1 cellular context compared by ENCODE assay signal in genomic region chr2:210541280-210541902, GRCh38.
TF ChIP-seq lines count a peak whose summit lies in the region.

No MANE protein-coding gene starts in this region.

TF ChIP-seq in HepG2, 621 proteins besides CTCF, POLR2A, EP300 and RAD21 (continued from another document and continues in another):
- TF ChIP-seq ZNF407 (CRISPR knock-in tag; IDR thresholded peaks at IDR 0.05; ENCODE audit: not compliant biosample characterization) (no peak), ZBTB21 (CRISPR knock-in tag; IDR thresholded peaks at IDR 0.05) (no peak), ZNF503 (CRISPR knock-in tag; IDR thresholded peaks at IDR 0.05) (peak; percentile 92), PHF21A (CRISPR knock-in tag; IDR thresholded peaks at IDR 0.05) (peak; percentile 93), ZNF501 (CRISPR knock-in tag; IDR thresholded peaks at IDR 0.05) (peak; percentile 69; the same call in 1 of the 2 replicates), JUND (CRISPR knock-in tag; IDR thresholded peaks at IDR 0.05) (peak; percentile 78), GRHL1 (CRISPR knock-in tag; conservative IDR thresholded peaks at IDR 0.05) (no peak), ZNF800 (CRISPR knock-in tag; IDR thresholded peaks at IDR 0.05) (peak; percentile 60; the same call in 1 of the 2 replicates), FLYWCH1 (CRISPR knock-in tag; IDR thresholded peaks at IDR 0.05) (no peak), TAF1 (CRISPR knock-in tag; IDR thresholded peaks at IDR 0.05) (no peak), POGZ (CRISPR knock-in tag; IDR thresholded peaks at IDR 0.05) (peak; percentile 96), HOMEZ (CRISPR knock-in tag; IDR thresholded peaks at IDR 0.05; ENCODE audit: low read depth) (peak; percentile 94), IKZF1 (IDR thresholded peaks at IDR 0.05) (no peak), POGK (CRISPR knock-in tag; conservative IDR thresholded peaks at IDR 0.05) (peak; percentile 81), MIER2 (CRISPR knock-in tag; IDR thresholded peaks at IDR 0.05) (peak; percentile 24; the same call in 1 of the 2 replicates), ZBTB3 (CRISPR knock-in tag; IDR thresholded peaks at IDR 0.05; ENCODE audit: borderline replicate concordance, low read depth) (no peak), HNF1A (IDR thresholded peaks at IDR 0.05; ENCODE audit: low read depth) (peak; percentile 78), HNF1A (CRISPR knock-in tag; IDR thresholded peaks at IDR 0.05; ENCODE audit: borderline replicate concordance) (peak; percentile 72; the same call in 1 of the 2 replicates), BORCS8-MEF2B (CRISPR knock-in tag; IDR thresholded peaks at IDR 0.05) (peak; percentile 29; the same call in 1 of the 2 replicates), SIN3B (IDR thresholded peaks at IDR 0.05; ENCODE audit: low read length) (no peak), ZSCAN9 (CRISPR knock-in tag; IDR thresholded peaks at IDR 0.05; ENCODE audit: borderline replicate concordance) (peak; percentile 71), ATRX (CRISPR knock-in tag; IDR thresholded peaks at IDR 0.05; ENCODE audit: borderline replicate concordance) (no peak), RBAK (CRISPR knock-in tag; IDR thresholded peaks at IDR 0.05) (no peak), HDAC2 (CRISPR knock-in tag; IDR thresholded peaks at IDR 0.05) (peak; percentile 97), ATF3 (CRISPR knock-in tag; IDR thresholded peaks at IDR 0.05) (peak; percentile 36; the same call in 1 of the 2 replicates), CEBPB (IDR thresholded peaks at IDR 0.05; ENCODE audit: borderline replicate concordance, low read depth, low read length) (peak; percentile 99), THRA (CRISPR knock-in tag; IDR thresholded peaks at IDR 0.05; ENCODE audit: borderline replicate concordance) (peak; percentile 93), ZFP37 (CRISPR knock-in tag; IDR thresholded peaks at IDR 0.05; ENCODE audit: borderline replicate concordance) (0 out of 2 replicates have a peak, but pooled peaks have one; percentile 63), WIZ (CRISPR knock-in tag; IDR thresholded peaks at IDR 0.05) (no peak), DRAP1 (CRISPR knock-in tag; IDR thresholded peaks at IDR 0.05) (peak; percentile 58; the same call in 1 of the 2 replicates), RFX1 (IDR thresholded peaks at IDR 0.05) (no peak)
